In the genomic region with DNA sequence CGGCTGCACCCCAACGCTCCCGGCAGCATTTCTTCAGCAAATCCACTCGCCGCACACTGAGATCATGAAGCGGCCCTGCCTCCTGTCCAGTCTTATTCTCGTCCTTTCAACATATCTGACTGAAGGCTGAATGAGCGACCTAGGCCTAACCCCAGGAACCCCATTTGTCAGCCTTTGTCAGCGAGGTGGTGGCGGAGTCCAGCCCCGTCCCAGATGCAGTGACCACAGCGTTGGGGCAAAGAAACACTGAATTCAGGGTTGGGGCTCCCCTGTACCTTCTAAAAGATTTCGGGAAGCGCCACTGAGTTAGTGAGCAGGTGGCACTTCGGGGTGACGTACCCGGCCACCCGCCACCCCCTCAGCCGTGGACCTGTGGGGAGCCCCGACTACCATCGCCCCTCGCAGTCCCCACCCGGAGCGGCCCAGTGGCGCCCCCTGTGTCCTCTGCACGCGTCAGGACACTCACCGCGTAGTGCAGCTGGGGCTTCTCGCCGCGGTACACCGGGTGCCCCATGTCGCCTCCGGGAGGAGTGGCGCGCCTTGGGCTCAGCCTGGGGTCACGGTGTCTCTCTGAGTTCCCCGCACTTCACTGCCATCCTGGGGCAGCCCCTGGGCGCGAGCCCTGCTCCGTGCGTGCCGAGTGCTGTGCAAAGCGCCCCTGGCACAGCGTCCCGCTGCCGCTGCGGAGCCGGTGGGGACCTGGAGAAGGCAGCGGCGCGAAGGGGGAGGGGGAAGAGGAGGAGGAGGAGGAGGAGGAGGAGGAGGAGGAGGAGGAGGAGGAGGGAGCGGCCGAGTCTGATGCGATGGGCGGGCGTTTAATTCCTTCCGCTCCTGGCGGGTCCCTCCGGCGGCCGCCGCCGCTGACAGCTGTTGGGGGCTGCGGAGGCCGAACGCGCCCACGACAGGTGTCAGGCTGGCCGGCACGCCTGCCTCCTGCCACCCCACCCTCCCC, we compare ENCODE assay signal across 8 cellular contexts.
DNase-seq lines count a peak whose midpoint lies in the region; ATAC-seq and TF ChIP-seq lines count a peak whose summit lies in the region.

No MANE protein-coding gene starts in this region.

- H3K9me3 ChIP-seq in ectodermal cell (ENCODE audit: control insufficient read depth, low read length) (no peaks in the 10 kb centered on the region), mucosa of descending colon (no peaks in the 10 kb centered on the region)

- intact Hi-C loops in CD14-positive monocyte (cut with micrococcal nuclease), result no loop called here
- intact Hi-C loops in mucosa of descending colon (cut with DNase I, micrococcal nuclease), result no loop called here

- H3K27ac ChIP-seq in ectodermal cell (ENCODE audit: insufficient read depth, low read depth, low read length, poor library complexity, severe bottlenecking), result no peak overlapping the region

- H3K4me3 Mint-ChIP-seq in CD14-positive monocyte, result peak overlapping the region; percentile 76 to 82

- ATAC-seq in HG02588 (IDR thresholded peaks at IDR 0.05; ENCODE audit: unreplicated experiment), result peak; percentile 41
- ATAC-seq in mucosa of descending colon, result peak; percentile 60
- no peak for ATAC-seq in GM19455 (IDR thresholded peaks at IDR 0.05; ENCODE audit: unreplicated experiment)
- no peak for ATAC-seq in GM18907 (IDR thresholded peaks at IDR 0.05; ENCODE audit: unreplicated experiment)

- peaks cover 0 to 19% (median 3%) of the 10 kb centered on the region in 7 donors for H3K9me3 Mint-ChIP-seq in CD14-positive monocyte

- H3K36me3 ChIP-seq in ectodermal cell (ENCODE audit: control insufficient read depth, insufficient read depth, low read length) (no peaks in the 10 kb centered on the region), mucosa of descending colon (ENCODE audit: low read depth) (no peaks in the 10 kb centered on the region)

- TF ChIP-seq CTCF in CD14-positive monocyte (IDR thresholded peaks at IDR 0.05) (peak; percentile 20), mucosa of descending colon (IDR thresholded peaks at IDR 0.05) (no peak)

- no peak for DNase-seq in CD14-positive monocyte (ENCODE audit: low spot score)
- peak; percentile 23 to 57 (median 51) for DNase-seq in mucosa of descending colon
- no peak for DNase-seq in NAMALWA (ENCODE audit: low spot score)
- no peak for DNase-seq in NCI-H1105 treated with DMSO at 0.1 percent for 48 hours (lab: John Stamatoyannopoulos, UW)

- peaks cover 29% of the 10 kb centered on the region for H3K27me3 ChIP-seq in ectodermal cell (ENCODE audit: control insufficient read depth, insufficient read depth, low read length, poor library complexity, severe bottlenecking)

- H3K4me3 ChIP-seq in ectodermal cell (ENCODE audit: insufficient read depth, low read depth, low read length) (peak overlapping the region; percentile 39), mucosa of descending colon (no peak overlapping the region)

- whole genome bisulfite sequencing in ectodermal cell, 2 experiments, result 11 to 13% methylated on average over 63 of the region's 72 CpGs

- H3K4me1 Mint-ChIP-seq in CD14-positive monocyte, result peaks cover 26% of the 10 kb centered on the region

- H3K27ac Mint-ChIP-seq in CD14-positive monocyte, result peak overlapping the region in 3 of 7 donors; percentile 31 to 69 (median 31)

- peaks cover 24 to 29% (median 27%) of the 10 kb centered on the region in 3 donors for H3K27me3 Mint-ChIP-seq in CD14-positive monocyte (ENCODE audit: low read depth in 3 of 3)

- H3K4me1 ChIP-seq in ectodermal cell (ENCODE audit: control insufficient read depth, insufficient read depth, low read length), result no peaks in the 10 kb centered on the region
- no peaks in the 10 kb centered on the region for H3K4me1 ChIP-seq in mucosa of descending colon (ENCODE audit: low read depth)

- H3K36me3 Mint-ChIP-seq in CD14-positive monocyte, result no peaks in the 10 kb centered on the region

Comparison
In these comparisons a context has a peak if more than half of its experiments do, and no peak if none do; other contexts are left out.
1. DNase-seq: peak in mucosa of descending colon (3 of 3); none in CD14-positive monocyte (single experiment), NAMALWA (single experiment) and NCI-H1105 treated with DMSO at 0.1 percent for 48 hours (single experiment).
2. ATAC-seq: peak in HG02588 (single experiment) and mucosa of descending colon (single experiment); none in GM19455 (single experiment) and GM18907 (single experiment).